Comparison of ENCODE assay signal across 14 cellular contexts in genomic region chr1:225819346-225820192, GRCh38. TPM values are rescaled to one million over a fixed set of nuclear protein-coding genes. Genes with fewer than 3 reads are reported as not detected.
DNase-seq lines count a peak whose midpoint lies in the region; ATAC-seq and TF ChIP-seq lines count a peak whose summit lies in the region.
"Had no signal": no experiment of that assay in that cellular context is flagged by ENCODE, and none has a peak within 500 bp of the region (broad histone marks: within the 10 kb centered on the region; RNA-seq: fewer than 3 reads in every experiment).

No MANE protein-coding gene starts in this region.

- H3K9me3 Mint-ChIP-seq in stimulated activated naive CD8-positive, alpha-beta T cell treated with anti-CD3 and anti-CD28 coated beads, Interleukin-15, amount 100 ng/mL, for 72 hours, result no peaks in the 10 kb centered on the region
- H3K9me3 Mint-ChIP-seq: immature natural killer cell; T-helper 1 cell treated with Interleukin-12 subunit alpha and Interleukin-12 subunit beta and Interleukin-4 antibody, amounts not matched to agents 30 μg/mL and 1 μg/mL, for 36 hours had no signal

- TF ChIP-seq POLR2A in gastrocnemius medialis (IDR thresholded peaks at IDR 0.05), result no peak

- ATAC-seq in gastrocnemius medialis (no peak), GM18907 (IDR thresholded peaks at IDR 0.05; ENCODE audit: unreplicated experiment) (no peak)
- no peak for ATAC-seq in stimulated activated naive CD8-positive, alpha-beta T cell treated with anti-CD3 and anti-CD28 coated beads, Interleukin-15, amount 100 ng/mL, for 72 hours

- intact Hi-C loops in gastrocnemius medialis (cut with DNase I; ENCODE audit: low total_unique reads), result no loop called here

- H3K27ac ChIP-seq in caudate nucleus (ENCODE audit: low read depth, low read length), result peak overlapping the region; percentile 47
- H3K27ac ChIP-seq in iPS-20b (ENCODE audit: low read length), result peak overlapping the region; percentile 16
- H3K27ac ChIP-seq in gastrocnemius medialis, result peak overlapping the region; percentile 72 to 97 (median 96)

- H3K36me3 ChIP-seq in iPS-20b (ENCODE audit: insufficient read depth, low read depth, low read length) (no peaks in the 10 kb centered on the region), gastrocnemius medialis (no peaks in the 10 kb centered on the region), H7 (replicated peaks; ENCODE audit: control insufficient read depth, insufficient read depth, low read length) (no peaks in the 10 kb centered on the region; the same call in 1 of the 2 replicates)
- H3K36me3 ChIP-seq: pancreas had no signal

- no peaks in the 10 kb centered on the region for H3K27me3 Mint-ChIP-seq in stimulated activated naive CD8-positive, alpha-beta T cell treated with anti-CD3 and anti-CD28 coated beads, Interleukin-15, amount 100 ng/mL, for 72 hours

- DNase-seq in D341Med (ENCODE audit: low spot score), result peak; percentile 14
- no peak for DNase-seq in caudate nucleus (lab: John Stamatoyannopoulos, UW)
- DNase-seq in gastrocnemius medialis, result no peak
- DNase-seq in NCI-H748 treated with DMSO at 0.1 percent for 48 hours (lab: John Stamatoyannopoulos, UW), result no peak
- DNase-seq in stimulated activated naive CD8-positive, alpha-beta T cell treated with anti-CD3 and anti-CD28 coated beads, Interleukin-15, amount 100 ng/mL, for 72 hours, result no peak
- no peak for DNase-seq in H7
- DNase-seq: activated T-cell treated with anti-CD3 and anti-CD28 coated beads for 4 hours, immature natural killer cell, NCI-H2029 treated with DMSO at 0.1 percent for 48 hours had no signal

- TF ChIP-seq CTCF in gastrocnemius medialis (IDR thresholded peaks at IDR 0.05 in 4 of 5, conservative IDR thresholded peaks at IDR 0.05 in 1 of 5), result no peak

- H3K4me1 Mint-ChIP-seq in stimulated activated naive CD8-positive, alpha-beta T cell treated with anti-CD3 and anti-CD28 coated beads, Interleukin-15, amount 100 ng/mL, for 72 hours, result peaks cover 13% of the 10 kb centered on the region
- H3K4me1 Mint-ChIP-seq: immature natural killer cell had no signal

- peak overlapping the region in 1 of 2 donors; percentile 0 for H3K27ac Mint-ChIP-seq in stimulated activated naive CD8-positive, alpha-beta T cell treated with anti-CD3 and anti-CD28 coated beads, Interleukin-15, amount 100 ng/mL, for 72 hours
- H3K27ac Mint-ChIP-seq: immature natural killer cell; T-helper 1 cell treated with Interleukin-12 subunit alpha and Interleukin-12 subunit beta and Interleukin-4 antibody, amounts not matched to agents 30 μg/mL and 1 μg/mL, for 36 hours had no signal

- H3K4me3 Mint-ChIP-seq in stimulated activated naive CD8-positive, alpha-beta T cell treated with anti-CD3 and anti-CD28 coated beads, Interleukin-15, amount 100 ng/mL, for 72 hours, result no peak overlapping the region
- H3K4me3 Mint-ChIP-seq: immature natural killer cell; T-helper 1 cell treated with Interleukin-12 subunit alpha and Interleukin-12 subunit beta and Interleukin-4 antibody, amounts not matched to agents 30 μg/mL and 1 μg/mL, for 36 hours had no signal

- no peaks in the 10 kb centered on the region for H3K27me3 ChIP-seq in iPS-20b (ENCODE audit: insufficient read depth, low read length)
- no peaks in the 10 kb centered on the region for H3K27me3 ChIP-seq in gastrocnemius medialis
- H3K27me3 ChIP-seq in H7 (ENCODE audit: control insufficient read depth, insufficient read depth, low read length), result no peaks in the 10 kb centered on the region
- H3K27me3 ChIP-seq: dorsolateral prefrontal cortex, pancreas had no signal

- H3K9ac ChIP-seq in iPS-20b (ENCODE audit: low read depth, low read length), result no peak overlapping the region

- in situ Hi-C loops in gastrocnemius medialis (cut with MboI; ENCODE audit: low sequenced_read_pairs in 4 of 4), result no loop called here

- H3K4me1 ChIP-seq in iPS-20b (ENCODE audit: insufficient read depth, low read length) (peaks cover 26% of the 10 kb centered on the region), gastrocnemius medialis (peaks cover 76 to 96% of the 10 kb centered on the region in 2 donors)

- H3K9me3 ChIP-seq in iPS-20b (ENCODE audit: insufficient read depth, low read depth, low read length) (no peaks in the 10 kb centered on the region), gastrocnemius medialis (no peaks in the 10 kb centered on the region)
- H3K9me3 ChIP-seq: pancreas had no signal

- H3K4me3 ChIP-seq in iPS-20b (ENCODE audit: low read length) (no peak overlapping the region), gastrocnemius medialis (no peak overlapping the region), H7 (ENCODE audit: insufficient read depth, low read depth, low read length) (no peak overlapping the region)
- H3K4me3 ChIP-seq: dorsolateral prefrontal cortex, pancreas had no signal

RNA-seq across cellular contexts. Expression of gene EPHX1, which starts 9.6 kb away (rescaled TPM):
- 100 to 1,000 TPM in 2 of 4 donors, 10 to 100 TPM in 2; 65.7 to 155 (median 108) TPM for total RNA-seq in gastrocnemius medialis
- total RNA-seq in H7 (2014; rRNA removed; shearing (Covaris generic)), result 41.6 and 52.1 TPM in 2 replicates

RNA-seq across cellular contexts. Expression of gene SRP9, which starts 41.9 kb away (rescaled TPM):
- total RNA-seq in gastrocnemius medialis, result 100 to 1,000 TPM; 182 to 207 (median 198) TPM
- 647 and 743 TPM in 2 replicates for total RNA-seq in H7 (2014; rRNA removed; shearing (Covaris generic))

Comparison
In these comparisons a context has a peak if more than half of its experiments do, and no peak if none do; other contexts are left out.
1. H3K27ac ChIP-seq: peak in every context shown above with its lines; median percentile 96 in gastrocnemius medialis; 47 in caudate nucleus; 16 in iPS-20b.